Comparison of ENCODE assay signal across 10 cellular contexts in the genomic region with DNA sequence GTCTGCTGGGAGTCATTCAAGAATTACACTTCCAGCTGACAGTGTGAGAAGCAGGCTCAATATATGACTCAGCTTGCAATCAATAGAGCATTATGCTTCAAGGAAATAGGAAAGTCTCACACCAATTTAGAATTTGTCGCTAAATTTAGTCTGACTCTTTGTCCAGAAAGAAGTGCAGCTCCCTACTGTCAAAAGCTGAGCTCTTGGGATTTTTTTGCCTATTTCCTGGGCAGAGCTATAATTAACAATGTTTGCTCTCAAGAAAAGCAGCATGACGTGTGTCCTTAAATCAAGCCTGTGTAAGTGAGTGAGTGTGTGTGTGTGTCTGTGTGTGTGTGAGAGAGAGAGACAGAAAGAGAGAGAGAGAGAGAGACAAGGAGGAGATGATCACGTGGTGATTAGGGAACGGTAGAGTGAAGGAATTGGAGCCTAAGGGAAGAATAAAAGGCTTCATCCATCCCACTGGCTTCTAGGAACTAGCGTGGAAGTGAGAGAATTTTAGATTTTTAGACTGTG. TPM values are rescaled to one million over a fixed set of nuclear protein-coding genes. Genes with fewer than 3 reads are reported as not detected.
DNase-seq lines count a peak whose midpoint lies in the region; ATAC-seq lines count a peak whose summit lies in the region.
"Had no signal": no experiment of that assay in that cellular context is flagged by ENCODE, and none has a peak within 500 bp of the region (broad histone marks: within the 10 kb centered on the region; RNA-seq: fewer than 3 reads in every experiment).

No MANE protein-coding gene starts in this region.

- no peak for ATAC-seq in HG03159 (IDR thresholded peaks at IDR 0.05; ENCODE audit: unreplicated experiment)
- no peak for ATAC-seq in GM19328 (IDR thresholded peaks at IDR 0.05; ENCODE audit: unreplicated experiment)
- ATAC-seq in GM18519 (IDR thresholded peaks at IDR 0.05; ENCODE audit: low FRiP score, unreplicated experiment) = no peak

- DNase-seq in H4 (ENCODE audit: low spot score) = peak; percentile 86
- DNase-seq in NCI-H748 treated with DMSO at 0.1 percent for 48 hours (lab: John Stamatoyannopoulos, UW) = peak; percentile 54
- peak; percentile 59 for DNase-seq in fibroblast of peridontal ligament (ENCODE audit: extremely low read depth)
- DNase-seq in renal cortical epithelial cell (ENCODE audit: low read depth) = peak; percentile 71
- DNase-seq in SKM-1 (lab: John Stamatoyannopoulos, UW; ENCODE audit: unreplicated experiment) = no peak
- DNase-seq: activated effector memory CD4-positive, alpha-beta T cell treated with anti-CD3 and anti-CD28 coated beads, Interleukin-2, amount 50 U/mL, for 16 hours; MG63 had no signal

RNA-seq across cellular contexts. Expression of a gene that starts 16.4 kb away (rescaled TPM):
- 6.3 and 8.0 TPM in 2 replicates for total RNA-seq in H4 (2014; rRNA removed; shearing (Covaris generic))
- 13.7 and 16.5 TPM in 2 replicates for total RNA-seq in renal cortical epithelial cell

RNA-seq across cellular contexts. Expression of a gene that starts 50.4 kb away (rescaled TPM):
- total RNA-seq in H4 (2014; rRNA removed; shearing (Covaris generic)) = 21.6 and 31.0 TPM in 2 replicates
- 25.5 and 41.3 TPM in 2 replicates for total RNA-seq in renal cortical epithelial cell

RNA-seq across cellular contexts. Expression of a gene that starts 59.5 kb away (rescaled TPM):
- 44.7 and 79.9 TPM in 2 replicates for total RNA-seq in H4 (2014; rRNA removed; shearing (Covaris generic))
- 49.1 and 58.6 TPM in 2 replicates for total RNA-seq in renal cortical epithelial cell
